In genomic region chr17:8162232-8162996, GRCh38 we compare ENCODE assay signal across 1 cellular context.
TF ChIP-seq lines count a peak whose summit lies in the region.

Gene VAMP2 (minus strand): TSS chr17:8162948. CDS start chr17:8162879, 69 bp downstream.

TF ChIP-seq in K562, 482 proteins besides CTCF, POLR2A, EP300 and RAD21 (continued from another document):
- no peak for TF ChIP-seq RERE (CRISPR knock-in tag; IDR thresholded peaks at IDR 0.05; ENCODE audit: borderline replicate concordance)
- no peak for TF ChIP-seq PYGO2 (tag; IDR thresholded peaks at IDR 0.05)
- TF ChIP-seq U2AF1 (optimal IDR thresholded peaks at IDR 0.05; ENCODE audit: low read depth, low read length) = peak; percentile 18
- peak; percentile 56 to 65; a peak in 2 of 4 replicates for TF ChIP-seq SIN3A (IDR thresholded peaks at IDR 0.05; ENCODE audit: borderline replicate concordance in 2 of 2, control insufficient read depth in 1 of 2, low read depth in 2 of 2, low read length in 2 of 2)
- TF ChIP-seq SOX6 (IDR thresholded peaks at IDR 0.05) = no peak
- 0 out of 2 replicates have a peak, but pooled peaks have one; percentile 12 for TF ChIP-seq ESRRA (IDR thresholded peaks at IDR 0.05; ENCODE audit: borderline replicate concordance, low read depth)
- TF ChIP-seq NELFE (IDR thresholded peaks at IDR 0.05; ENCODE audit: insufficient read depth, insufficient read length) = no peak
- peak; percentile 90 for TF ChIP-seq KLF16 (IDR thresholded peaks at IDR 0.05)
- TF ChIP-seq CXXC5 (CRISPR knock-in tag; IDR thresholded peaks at IDR 0.05) = 0 out of 2 replicates have a peak, but pooled peaks have one; percentile 40
- TF ChIP-seq CREM (IDR thresholded peaks at IDR 0.05; ENCODE audit: low read depth) = peak; percentile 70
- TF ChIP-seq ZNF263 (CRISPR knock-in tag; IDR thresholded peaks at IDR 0.05; ENCODE audit: borderline replicate concordance) = peak; percentile 93
- 0 out of 2 replicates have a peak, but pooled peaks have one; percentile 60 for TF ChIP-seq FOXP1 (CRISPR knock-in tag; IDR thresholded peaks at IDR 0.05)
- TF ChIP-seq MEF2A (IDR thresholded peaks at IDR 0.05; ENCODE audit: control insufficient read depth, low read depth, low read length) = no peak
- TF ChIP-seq CHD1 (IDR thresholded peaks at IDR 0.05; ENCODE audit: low read length) = peak; percentile 53
- TF ChIP-seq MYC (IDR thresholded peaks at IDR 0.05; ENCODE audit: low read depth, low read length) = peak; percentile 61; the same call in 1 of the 2 replicates
- TF ChIP-seq MYC (CRISPR knock-in tag; IDR thresholded peaks at IDR 0.05; ENCODE audit: borderline replicate concordance, low read depth) = no peak
- TF ChIP-seq KDM5B (IDR thresholded peaks at IDR 0.05; ENCODE audit: insufficient replicate concordance, low read depth, low read length) = peak; percentile 16
- TF ChIP-seq ZNF445 (CRISPR knock-in tag; IDR thresholded peaks at IDR 0.05; ENCODE audit: low read depth) = no peak
- peak; percentile 86; the same call in 1 of the 2 replicates for TF ChIP-seq PHF8 (IDR thresholded peaks at IDR 0.05; ENCODE audit: borderline replicate concordance, low read length)
- peak; percentile 20; the same call in 1 of the 2 replicates for TF ChIP-seq PKNOX1 (IDR thresholded peaks at IDR 0.05)
- TF ChIP-seq NFIC (IDR thresholded peaks at IDR 0.05) = peak; percentile 33; the same call in 1 of the 2 replicates
- no peak for TF ChIP-seq SNIP1 (IDR thresholded peaks at IDR 0.05; ENCODE audit: low read depth)
- peak; percentile 58 for TF ChIP-seq TBP (optimal IDR thresholded peaks at IDR 0.05; ENCODE audit: low read depth, low read length)
- no peak for TF ChIP-seq CREB1 (IDR thresholded peaks at IDR 0.05)
- TF ChIP-seq CREB1 (CRISPR knock-in tag; IDR thresholded peaks at IDR 0.05) = peak; percentile 38; the same call in 1 of the 2 replicates
- peak; percentile 70 for TF ChIP-seq ZFX (CRISPR knock-in tag; IDR thresholded peaks at IDR 0.05)
